Comparison of ENCODE assay signal across 28 cellular contexts in the genomic region with DNA sequence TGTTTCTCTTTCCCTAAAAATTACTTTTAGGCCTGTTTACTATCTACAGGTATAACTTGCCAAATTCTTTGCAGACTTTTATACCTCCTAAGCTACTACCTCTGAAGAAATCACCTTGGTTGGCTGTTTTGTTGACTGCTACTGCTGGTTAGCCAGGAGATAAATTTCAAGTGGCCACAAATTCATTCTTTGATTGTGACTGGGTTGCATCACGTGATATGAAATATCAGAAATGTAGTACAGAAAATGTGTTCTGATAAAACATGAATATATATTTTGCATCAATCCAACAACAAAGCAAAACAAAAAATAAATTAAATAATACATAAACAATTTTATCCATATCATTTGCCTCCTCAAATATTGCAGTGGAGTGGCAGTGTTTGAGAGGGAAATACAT.
"Had no signal": no experiment of that assay in that cellular context is flagged by ENCODE, and none has a peak within 500 bp of the region (broad histone marks: within the 10 kb centered on the region; RNA-seq: fewer than 3 reads in every experiment).

No MANE protein-coding gene starts in this region.

- H3K9me3 ChIP-seq: suprapubic skin, testis, thoracic aorta, thyroid gland, tibial artery, tibial nerve, upper lobe of left lung, upper lobe of right lung, uterus, vagina had no signal

- H3K4me1 ChIP-seq: stomach, suprapubic skin, testis, thyroid gland, tibial artery, tibial nerve, transverse colon, upper lobe of left lung, upper lobe of right lung, uterus, vagina had no signal

- H3K4me1 Mint-ChIP-seq: stimulated activated effector memory CD8-positive, alpha-beta T cell treated with anti-CD3 and anti-CD28 coated beads, Interleukin-12 subunit alpha, Interleukin-12 subunit beta, amount 100 ng/mL, for 72 hours; stimulated activated memory B cell treated with anti-CD40 and anti-IgM and Interleukin-4, amounts not matched to agents 10 μg/mL and 1 μg/mL and 100 μg/mL, for 72 hours; stimulated activated naive B cell treated with anti-CD40 and anti-IgM and Interleukin-4, amounts not matched to agents 10 μg/mL and 1 μg/mL and 100 μg/mL, for 72 hours had no signal

- H3K27ac Mint-ChIP-seq: stimulated activated effector memory CD8-positive, alpha-beta T cell treated with anti-CD3 and anti-CD28 coated beads, Interleukin-12 subunit alpha, Interleukin-12 subunit beta, amount 100 ng/mL, for 72 hours; stimulated activated memory B cell treated with anti-CD40 and anti-IgM and Interleukin-4, amounts not matched to agents 10 μg/mL and 1 μg/mL and 100 μg/mL, for 72 hours; stimulated activated naive B cell treated with anti-CD40 and anti-IgM and Interleukin-4, amounts not matched to agents 10 μg/mL and 1 μg/mL and 100 μg/mL, for 72 hours; stimulated activated naive CD8-positive, alpha-beta T cell treated with anti-CD3 and anti-CD28 coated beads, Interleukin-15, Interleukin-2, amounts not matched to agents 100 ng/mL and 50 ng/mL, for 24 hours; type B pancreatic cell had no signal

- ATAC-seq: stimulated activated effector memory CD8-positive, alpha-beta T cell treated with anti-CD3 and anti-CD28 coated beads, Interleukin-12 subunit alpha, Interleukin-12 subunit beta, amount 100 ng/mL, for 72 hours; stimulated activated memory B cell treated with anti-CD40 and anti-IgM and Interleukin-4, amounts not matched to agents 10 μg/mL and 1 μg/mL and 100 μg/mL, for 72 hours; stimulated activated naive B cell treated with anti-CD40 and anti-IgM and Interleukin-4, amounts not matched to agents 10 μg/mL and 1 μg/mL and 100 μg/mL, for 72 hours; stimulated activated naive CD8-positive, alpha-beta T cell treated with anti-CD3 and anti-CD28 coated beads, Interleukin-15, Interleukin-2, amounts not matched to agents 100 U/mL and 50 U/mL, for 24 hours; upper lobe of right lung had no signal

- H3K4me3 ChIP-seq: stomach, suprapubic skin, testis, thoracic aorta, thyroid gland, tibial artery, tibial nerve, transverse colon, upper lobe of left lung, upper lobe of right lung, uterus, vagina had no signal

- H3K27ac ChIP-seq: stomach, suprapubic skin, testis, thoracic aorta, thyroid gland, tibial artery, tibial nerve, transverse colon, upper lobe of left lung, upper lobe of right lung, uterus, vagina had no signal

- H3K36me3 ChIP-seq: stomach, suprapubic skin, thoracic aorta, thyroid gland, tibial artery, tibial nerve, transverse colon, upper lobe of left lung, upper lobe of right lung, uterus, vagina had no signal

- H3K9me3 Mint-ChIP-seq: stimulated activated naive B cell treated with anti-CD40 and anti-IgM and Interleukin-4, amounts not matched to agents 10 μg/mL and 1 μg/mL and 100 μg/mL, for 72 hours; type B pancreatic cell had no signal

- FAIRE-seq: urothelium cell line had no signal

- H3K27me3 Mint-ChIP-seq: stimulated activated memory B cell treated with anti-CD40 and anti-IgM and Interleukin-4, amounts not matched to agents 10 μg/mL and 1 μg/mL and 100 μg/mL, for 72 hours; stimulated activated naive B cell treated with anti-CD40 and anti-IgM and Interleukin-4, amounts not matched to agents 10 μg/mL and 1 μg/mL and 100 μg/mL, for 72 hours; stimulated activated naive CD8-positive, alpha-beta T cell treated with anti-CD3 and anti-CD28 coated beads, Interleukin-15, Interleukin-2, amounts not matched to agents 100 ng/mL and 50 ng/mL, for 24 hours; type B pancreatic cell had no signal

- H3K4me3 Mint-ChIP-seq: stimulated activated effector memory CD8-positive, alpha-beta T cell treated with anti-CD3 and anti-CD28 coated beads, Interleukin-12 subunit alpha, Interleukin-12 subunit beta, amount 100 ng/mL, for 72 hours; stimulated activated memory B cell treated with anti-CD40 and anti-IgM and Interleukin-4, amounts not matched to agents 10 μg/mL and 1 μg/mL and 100 μg/mL, for 72 hours; stimulated activated naive B cell treated with anti-CD40 and anti-IgM and Interleukin-4, amounts not matched to agents 10 μg/mL and 1 μg/mL and 100 μg/mL, for 72 hours; stimulated activated naive CD8-positive, alpha-beta T cell treated with anti-CD3 and anti-CD28 coated beads, Interleukin-15, Interleukin-2, amounts not matched to agents 100 ng/mL and 50 ng/mL, for 24 hours; type B pancreatic cell had no signal

- DNase-seq: stimulated activated CD4-positive, alpha-beta T cell treated with anti-CD3 and anti-CD28 coated beads, Interleukin-2, amount 100 ng/mL, for 48 hours; stimulated activated CD4-positive, alpha-beta T cell treated with anti-CD3 and anti-CD28 coated beads, Interleukin-4, amount 100 ng/mL, for 1 hour; stimulated activated CD4-positive, alpha-beta T cell treated with anti-CD3 and anti-CD28 coated beads, Interleukin-4, amount 100 ng/mL, for 24 hours; stimulated activated CD4-positive, alpha-beta T cell treated with anti-CD3 and anti-CD28 coated beads, Interleukin-4, amount 100 ng/mL, for 4 hours; stimulated activated CD8-positive, alpha-beta memory T cell treated with anti-CD3 and anti-CD28 coated beads, Interleukin-4, amount 100 ng/mL, for 48 hours; stimulated activated naive B cell treated with anti-CD40 and anti-IgM and Interleukin-4, amounts not matched to agents 10 μg/mL and 1 μg/mL and 100 μg/mL, for 72 hours; stimulated activated naive CD4-positive, alpha-beta T cell; stimulated activated naive CD4-positive, alpha-beta T cell treated with Interleukin-2 at 50 U/mL for 16 hours; stimulated activated naive CD8-positive, alpha-beta T cell treated with anti-CD3 and anti-CD28 coated beads, Interleukin-15, Interleukin-2, amounts not matched to agents 100 U/mL and 50 U/mL, for 24 hours; stomach; substantia nigra; testis; thyroid gland; tibial artery; transverse colon; trophoblast cell; upper lobe of left lung; upper lobe of right lung; uterus had no signal

- H3K27me3 ChIP-seq: stomach, suprapubic skin, testis, thyroid gland, tibial artery, tibial nerve, transverse colon, upper lobe of left lung, upper lobe of right lung, uterus, vagina had no signal
